Comparison of ENCODE assay signal across 1 cellular context in genomic region chr6:37525460-37526357, GRCh38.
TF ChIP-seq lines count a peak whose summit lies in the region.

No MANE protein-coding gene starts in this region.

TF ChIP-seq in GM23338, 12 proteins besides CTCF, POLR2A, EP300 and RAD21 (continued from another document):
- TF ChIP-seq ZNF462 (CRISPR knock-in tag; IDR thresholded peaks at IDR 0.05) = 0 out of 2 replicates have a peak, but pooled peaks have one; percentile 9
- no peak for TF ChIP-seq JUNB (IDR thresholded peaks at IDR 0.05; ENCODE audit: unreplicated experiment)
- no peak for TF ChIP-seq ZNF114 (CRISPR knock-in tag; IDR thresholded peaks at IDR 0.05)
- no peak for TF ChIP-seq NANOG (IDR thresholded peaks at IDR 0.05; ENCODE audit: borderline replicate concordance)
